Comparison of ENCODE assay signal across 22 cellular contexts in the genomic region with DNA sequence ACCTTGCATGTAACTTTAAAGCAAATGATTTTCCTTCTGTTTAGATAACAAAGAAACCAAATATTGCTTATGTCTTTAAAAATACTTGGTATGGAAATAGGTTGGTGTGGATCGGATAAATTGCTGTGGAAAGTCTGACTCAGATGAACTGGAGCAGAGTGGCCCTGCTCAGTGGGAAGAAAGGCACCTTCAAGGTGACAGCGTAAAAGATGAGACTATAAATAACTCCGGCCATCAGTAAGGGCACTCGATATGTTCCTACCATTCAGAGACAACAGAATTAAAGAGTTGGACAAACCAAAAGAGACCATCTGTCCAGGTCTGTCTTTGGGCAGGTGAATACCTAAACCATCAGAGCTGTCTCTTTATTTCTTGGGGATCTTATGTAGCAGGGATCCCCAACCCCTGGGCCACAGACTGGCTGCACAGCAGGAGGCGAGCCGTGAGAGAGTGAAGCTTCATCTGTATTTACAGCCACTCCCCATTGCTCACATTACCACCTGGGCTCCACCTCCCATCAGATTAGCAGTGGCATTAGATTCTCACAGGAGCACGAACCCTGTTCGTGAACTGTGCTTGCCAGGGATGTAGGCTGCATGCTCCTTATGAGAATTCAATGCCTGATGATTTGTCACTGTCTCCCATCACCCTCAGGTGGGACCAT.
DNase-seq lines count a peak whose midpoint lies in the region; ATAC-seq, FAIRE-seq and TF ChIP-seq lines count a peak whose summit lies in the region.
"Had no signal": no experiment of that assay in that cellular context is flagged by ENCODE, and none has a peak within 500 bp of the region (broad histone marks: within the 10 kb centered on the region; RNA-seq: fewer than 3 reads in every experiment).

No MANE protein-coding gene starts in this region.

- no peak overlapping the region for H3K56ac ChIP-seq in H9 (ENCODE audit: insufficient read length, low read depth, low read length)

- H4K20me1 ChIP-seq in astrocyte (ENCODE audit: insufficient read depth, low read length) (no peaks in the 10 kb centered on the region), H9 (ENCODE audit: control insufficient read depth, insufficient read depth, insufficient read length) (no peaks in the 10 kb centered on the region)

- H3K9ac ChIP-seq in astrocyte (ENCODE audit: low read length), result no peak overlapping the region
- H3K9ac ChIP-seq in parathyroid adenoma, result no peak overlapping the region
- no peak overlapping the region for H3K9ac ChIP-seq in H9 (ENCODE audit: extremely low read depth, insufficient read length, low read length)

- H3K27me3 Mint-ChIP-seq in astrocyte (ENCODE audit: low read depth, unreplicated experiment) (no peaks in the 10 kb centered on the region), H9 (ENCODE audit: low read depth) (no peaks in the 10 kb centered on the region)
- peaks cover 2% of the 10 kb centered on the region for H3K27me3 Mint-ChIP-seq in activated naive CD8-positive, alpha-beta T cell treated with anti-CD3 and anti-CD28 coated beads, Interleukin-2, amount 50 U/mL, for 24 hours

- 75% methylated on average over 8 of the region's 8 CpGs for WGBS in right cardiac atrium
- WGBS in H9 (ENCODE audit: extremely low coverage, insufficient read length, low lambda C conversion rate), result no CpG with 5 or more reads among the region's 8 CpGs

- no peak overlapping the region for H2BK15ac ChIP-seq in H9 (ENCODE audit: low read depth, low read length)

- H3K79me2 ChIP-seq in astrocyte (ENCODE audit: insufficient read depth, low read length) (no peaks in the 10 kb centered on the region), parathyroid adenoma (no peaks in the 10 kb centered on the region), H9 (ENCODE audit: insufficient read depth, low read length) (no peaks in the 10 kb centered on the region; the same call in 1 of the 2 replicates)

- H3K4me1 Mint-ChIP-seq in astrocyte (ENCODE audit: low read depth, unreplicated experiment), result peaks cover 7% of the 10 kb centered on the region
- peaks cover 17 to 27% of the 10 kb centered on the region in 2 experiments for H3K4me1 Mint-ChIP-seq in H9
- peaks cover 10% of the 10 kb centered on the region for H3K4me1 Mint-ChIP-seq in activated naive CD8-positive, alpha-beta T cell treated with anti-CD3 and anti-CD28 coated beads, Interleukin-2, amount 50 U/mL, for 24 hours

- no peak overlapping the region for H3K4ac ChIP-seq in H9 (ENCODE audit: low read depth, low read length)

- no peak overlapping the region for H2BK12ac ChIP-seq in H9 (ENCODE audit: insufficient read length, low read depth, low read length)

- POLR2A ChIA-PET in RWPE1 (lab: Yijun Ruan, JAX; ENCODE audit: low non-redundant PET), result no interaction called here

- H2AK5ac ChIP-seq in H9 (ENCODE audit: insufficient read length, low read length), result no peak overlapping the region

- H2AFZ ChIP-seq in astrocyte (ENCODE audit: low read depth, low read length) (no peak overlapping the region), parathyroid adenoma (peak overlapping the region; percentile 19), H9 (ENCODE audit: low read length) (no peak overlapping the region)

- H3K9me3 Mint-ChIP-seq in astrocyte (ENCODE audit: unreplicated experiment) (peaks cover 1% of the 10 kb centered on the region), H9 (no peaks in the 10 kb centered on the region)
- peaks cover 14% of the 10 kb centered on the region for H3K9me3 Mint-ChIP-seq in activated naive CD8-positive, alpha-beta T cell treated with anti-CD3 and anti-CD28 coated beads, Interleukin-2, amount 50 U/mL, for 24 hours
- H3K9me3 Mint-ChIP-seq: HFFc6 had no signal

- peak; percentile 26 for FAIRE-seq in astrocyte (lab: Jason Lieb, UNC)
- FAIRE-seq: D721Med, G401.6 had no signal

- no peak overlapping the region for H4K8ac ChIP-seq in H9 (replicated peaks; ENCODE audit: insufficient read length, low read depth, low read length)

- no peak overlapping the region for H4K5ac ChIP-seq in H9 (ENCODE audit: insufficient read length, low read depth, low read length)

- H2BK20ac ChIP-seq in H9 (ENCODE audit: low read depth, low read length, poor library complexity, severe bottlenecking), result no peak overlapping the region

- no peak overlapping the region for H3K14ac ChIP-seq in H9 (ENCODE audit: insufficient read depth, low read length)

- H3K23me2 ChIP-seq in H9 (ENCODE audit: insufficient read length, low read depth, low read length, poor library complexity, severe bottlenecking), result no peaks in the 10 kb centered on the region

- no peak overlapping the region for H3T11ph ChIP-seq in H9 (ENCODE audit: low read length)

- intact Hi-C loops in Right ventricle myocardium inferior (cut with DNase I) (loop anchor here (5.0 kb wide), 1 partner anchor 52 kb away; no protein-coding TSS in a partner anchor), left ventricle myocardium inferior (cut with micrococcal nuclease) (no loop called here), right cardiac atrium (cut with DNase I) (no loop called here)

- DNase-seq in Right ventricle myocardium inferior (ENCODE audit: missing footprints) (peak; percentile 61), left ventricle myocardium inferior (no peak), astrocyte (ENCODE audit: low read depth) (no peak), right cardiac atrium (no peak), RWPE1 (ENCODE audit: low spot score) (no peak), H9 (no peak)
- no peak for DNase-seq in activated naive CD8-positive, alpha-beta T cell treated with anti-CD3 and anti-CD28 coated beads, Interleukin-2, amount 50 U/mL, for 24 hours
- DNase-seq: CD8-positive, alpha-beta T cell; DND-41; GOT3; HFFc6; KG1; NCI-H1048; NCI-H146; NCI-H2081 treated with DMSO at 0.1 percent for 48 hours; NCI-H345; SHP77 had no signal

- H2BK120ac ChIP-seq in H9 (ENCODE audit: low read depth, low read length, poor library complexity, severe bottlenecking), result no peak overlapping the region

- H3K4me3 ChIP-seq in left ventricle myocardium inferior (no peak overlapping the region), astrocyte (ENCODE audit: insufficient read depth, low read depth, low read length) (no peak overlapping the region), right cardiac atrium (ENCODE audit: low read length) (no peak overlapping the region), parathyroid adenoma (ENCODE audit: low read depth, low read length) (no peak overlapping the region)

- H3K4me2 ChIP-seq in astrocyte (ENCODE audit: low read length), result no peak overlapping the region
- H3K4me2 ChIP-seq in parathyroid adenoma (ENCODE audit: low read length), result no peak overlapping the region
- H3K4me2 ChIP-seq in H9 (ENCODE audit: insufficient read depth, insufficient read length, low read length), result no peak overlapping the region

- no peaks in the 10 kb centered on the region for H3K27me3 ChIP-seq in left ventricle myocardium inferior (ENCODE audit: low read depth)
- no peaks in the 10 kb centered on the region for H3K27me3 ChIP-seq in astrocyte (ENCODE audit: insufficient read depth, low read length)
- no peaks in the 10 kb centered on the region for H3K27me3 ChIP-seq in right cardiac atrium (ENCODE audit: control insufficient read depth, insufficient read depth)
- no peaks in the 10 kb centered on the region for H3K27me3 ChIP-seq in parathyroid adenoma (ENCODE audit: control insufficient read depth, insufficient read depth, low read length)
- H3K27me3 ChIP-seq in H9 (ENCODE audit: insufficient read depth, low read length), result no peaks in the 10 kb centered on the region

- H4K91ac ChIP-seq in H9 (ENCODE audit: insufficient read length, low read depth, low read length), result no peak overlapping the region

- H3K27ac ChIP-seq in left ventricle myocardium inferior (replicated peaks) (no peak overlapping the region), astrocyte (ENCODE audit: low read depth, low read length) (no peak overlapping the region), right cardiac atrium (ENCODE audit: low read length) (no peak overlapping the region), parathyroid adenoma (no peak overlapping the region), RWPE1 (no peak overlapping the region), H9 (ENCODE audit: insufficient read length, low read depth, low read length) (no peak overlapping the region)

- H3K36me3 Mint-ChIP-seq in astrocyte (ENCODE audit: low read depth, unreplicated experiment) (peaks cover 5% of the 10 kb centered on the region), H9 (ENCODE audit: insufficient read depth in 1 of 3, low read depth in 3 of 3) (peaks cover 0 to 5% (median 2%) of the 10 kb centered on the region in 3 experiments; a peak in 2 of 7 replicates)
- H3K36me3 Mint-ChIP-seq in activated naive CD8-positive, alpha-beta T cell treated with anti-CD3 and anti-CD28 coated beads, Interleukin-2, amount 50 U/mL, for 24 hours (ENCODE audit: low read depth), result no peaks in the 10 kb centered on the region
- H3K36me3 Mint-ChIP-seq: CD8-positive, alpha-beta T cell had no signal

- H2BK5ac ChIP-seq in H9 (ENCODE audit: insufficient read length, low read length), result no peak overlapping the region

- H3K4me3 Mint-ChIP-seq in astrocyte (ENCODE audit: unreplicated experiment) (no peak overlapping the region), H9 (no peak overlapping the region)
- no peak overlapping the region for H3K4me3 Mint-ChIP-seq in activated naive CD8-positive, alpha-beta T cell treated with anti-CD3 and anti-CD28 coated beads, Interleukin-2, amount 50 U/mL, for 24 hours
- H3K4me3 Mint-ChIP-seq: CD8-positive, alpha-beta T cell; HFFc6 had no signal

- no peak overlapping the region for H3K27ac Mint-ChIP-seq in astrocyte (ENCODE audit: unreplicated experiment)
- no peak overlapping the region for H3K27ac Mint-ChIP-seq in H9
- H3K27ac Mint-ChIP-seq in activated naive CD8-positive, alpha-beta T cell treated with anti-CD3 and anti-CD28 coated beads, Interleukin-2, amount 50 U/mL, for 24 hours, result no peak overlapping the region
- H3K27ac Mint-ChIP-seq: CD8-positive, alpha-beta T cell; HFFc6 had no signal

- no peaks in the 10 kb centered on the region for H3K36me3 ChIP-seq in left ventricle myocardium inferior
- no peaks in the 10 kb centered on the region for H3K36me3 ChIP-seq in astrocyte (ENCODE audit: insufficient read depth, low read length)
- no peaks in the 10 kb centered on the region for H3K36me3 ChIP-seq in parathyroid adenoma (ENCODE audit: control insufficient read depth, insufficient read depth, low read length)

- ATAC-seq in Right ventricle myocardium inferior (peak; percentile 76), right cardiac atrium (peak; percentile 44 to 71)
- ATAC-seq in activated naive CD8-positive, alpha-beta T cell treated with anti-CD3 and anti-CD28 coated beads, Interleukin-2, amount 50 U/mL, for 24 hours, result no peak
- ATAC-seq: CD8-positive, alpha-beta T cell; Panc1; SK-N-SH treated with all-trans-retinoic acid at 6 μM for 48 hours had no signal

- CTCF ChIA-PET in RWPE1 (lab: Yijun Ruan, JAX), result no interaction called here

- H3K23ac ChIP-seq in H9 (ENCODE audit: insufficient read length, low read depth, low read length), result no peak overlapping the region

- no peak for TF ChIP-seq CTCF in left ventricle myocardium inferior (IDR thresholded peaks at IDR 0.05; ENCODE audit: borderline replicate concordance)
- no peak for TF ChIP-seq CTCF in astrocyte (IDR thresholded peaks at IDR 0.05; ENCODE audit: insufficient read depth, low read depth, low read length)
- no peak for TF ChIP-seq CTCF in parathyroid adenoma (IDR thresholded peaks at IDR 0.05)
- TF ChIP-seq CTCF in RWPE1 (conservative IDR thresholded peaks at IDR 0.05; ENCODE audit: low read depth), result no peak
- no peak for TF ChIP-seq CTCF in H9 (conservative IDR thresholded peaks at IDR 0.05)

- no peak overlapping the region for H3K18ac ChIP-seq in H9 (ENCODE audit: insufficient read length, low read depth, low read length)

- H3K9me3 ChIP-seq in left ventricle myocardium inferior (replicated peaks) (no peaks in the 10 kb centered on the region), astrocyte (ENCODE audit: insufficient read depth, low read depth, low read length) (no peaks in the 10 kb centered on the region), right cardiac atrium (ENCODE audit: control insufficient read depth, low read length) (no peaks in the 10 kb centered on the region), parathyroid adenoma (ENCODE audit: control insufficient read depth, low read length) (no peaks in the 10 kb centered on the region), H9 (ENCODE audit: control insufficient read depth, low read depth, low read length) (no peaks in the 10 kb centered on the region)

- H3K79me1 ChIP-seq in H9 (ENCODE audit: insufficient read depth, low read depth, low read length, poor library complexity, severe bottlenecking), result no peaks in the 10 kb centered on the region

- H3K4me1 ChIP-seq in left ventricle myocardium inferior (peaks cover 35% of the 10 kb centered on the region), astrocyte (ENCODE audit: insufficient read depth, low read length) (peaks cover 17% of the 10 kb centered on the region), right cardiac atrium (ENCODE audit: control insufficient read depth, insufficient read depth, low read length) (peaks cover 3% of the 10 kb centered on the region), parathyroid adenoma (no peaks in the 10 kb centered on the region), H9 (ENCODE audit: insufficient read depth, low read length) (peaks cover 8% of the 10 kb centered on the region)
